In genomic region chr14:100408350-100409015, GRCh38 we compare ENCODE assay signal across 12 cellular contexts. TPM values are rescaled to one million over a fixed set of nuclear protein-coding genes. Genes with fewer than 3 reads are reported as not detected.
DNase-seq lines count a peak whose midpoint lies in the region; ATAC-seq and TF ChIP-seq lines count a peak whose summit lies in the region.
"Had no signal": no experiment of that assay in that cellular context is flagged by ENCODE, and none has a peak within 500 bp of the region (broad histone marks: within the 10 kb centered on the region; RNA-seq: fewer than 3 reads in every experiment).

No MANE protein-coding gene starts in this region.

- no peak for ATAC-seq in GM21390 (IDR thresholded peaks at IDR 0.05; ENCODE audit: unreplicated experiment)
- ATAC-seq in GM19351 (IDR thresholded peaks at IDR 0.05; ENCODE audit: unreplicated experiment) = no peak
- ATAC-seq: left colon had no signal

- H3K4me3 Mint-ChIP-seq in glutamatergic neuron (ENCODE audit: unreplicated experiment) = peak overlapping the region; percentile 30

- TF ChIP-seq CTCF in glutamatergic neuron (IDR thresholded peaks at IDR 0.05; ENCODE audit: partially characterized antibody, unreplicated experiment) = no peak

- H3K4me1 Mint-ChIP-seq in glutamatergic neuron (ENCODE audit: low read depth, unreplicated experiment) = peaks cover 53% of the 10 kb centered on the region

- H3K27me3 Mint-ChIP-seq in glutamatergic neuron (ENCODE audit: unreplicated experiment) = peaks cover 3% of the 10 kb centered on the region

- no peaks in the 10 kb centered on the region for H3K36me3 Mint-ChIP-seq in glutamatergic neuron (ENCODE audit: unreplicated experiment)

- peak overlapping the region; percentile 68 for H3K27ac Mint-ChIP-seq in glutamatergic neuron (ENCODE audit: unreplicated experiment)

- DNase-seq in stimulated activated CD8-positive, alpha-beta memory T cell treated with anti-CD3 and anti-CD28 coated beads, Interleukin-12 subunit alpha, Interleukin-12 subunit beta, amount 100 ng/mL, for 4 hours (ENCODE audit: low read depth) = peak; percentile 12
- DNase-seq in stimulated activated CD8-positive, alpha-beta memory T cell treated with anti-CD3 and anti-CD28 coated beads, Interleukin-4, amount 100 ng/mL, for 48 hours = no peak
- DNase-seq in SHP77 treated with DMSO at 0.1 percent for 48 hours (lab: John Stamatoyannopoulos, UW) = peak; percentile 46
- DNase-seq in glutamatergic neuron = no peak
- DNase-seq in NCI-H1694 treated with DMSO at 0.1 percent for 48 hours (lab: John Stamatoyannopoulos, UW) = no peak
- no peak for DNase-seq in NCI-H1105 (lab: John Stamatoyannopoulos, UW)
- DNase-seq: activated gamma-delta T cell; left colon; NCI-H2171 treated with DMSO at 0.1 percent for 48 hours; stimulated activated naive CD4-positive, alpha-beta T cell had no signal

- H3K9me3 Mint-ChIP-seq in glutamatergic neuron (ENCODE audit: unreplicated experiment) = peaks cover 5% of the 10 kb centered on the region

RNA-seq across cellular contexts. Expression of gene WDR25, which starts 32.2 kb away (rescaled TPM):
- 9.7 TPM for total RNA-seq in glutamatergic neuron (ENCODE audit: unreplicated experiment)

Comparison
In these comparisons a context has a peak if more than half of its experiments do, and no peak if none do; other contexts are left out.
1. DNase-seq: peak in stimulated activated CD8-positive, alpha-beta memory T cell treated with anti-CD3 and anti-CD28 coated beads, Interleukin-12 subunit alpha, Interleukin-12 subunit beta, amount 100 ng/mL, for 4 hours (single experiment) and SHP77 treated with DMSO at 0.1 percent for 48 hours (single experiment); none in stimulated activated CD8-positive, alpha-beta memory T cell treated with anti-CD3 and anti-CD28 coated beads, Interleukin-4, amount 100 ng/mL, for 48 hours (single experiment), glutamatergic neuron (single experiment), NCI-H1694 treated with DMSO at 0.1 percent for 48 hours (single experiment) and NCI-H1105 (single experiment).